Comparison of ENCODE assay signal across 1 cellular context in genomic region chr14:24250354-24250753, GRCh38.
TF ChIP-seq lines count a peak whose summit lies in the region.

No MANE protein-coding gene starts in this region.

TF ChIP-seq in HepG2, 621 proteins besides CTCF, POLR2A, EP300 and RAD21:
- TF ChIP-seq NCOA1 (CRISPR knock-in tag; IDR thresholded peaks at IDR 0.05) = no peak
- 0 out of 2 replicates have a peak, but pooled peaks have one; percentile 28 for TF ChIP-seq ZNF280B (CRISPR knock-in tag; IDR thresholded peaks at IDR 0.05; ENCODE audit: borderline replicate concordance)
